ENCODE assay signal across 2 cellular contexts in the genomic region with DNA sequence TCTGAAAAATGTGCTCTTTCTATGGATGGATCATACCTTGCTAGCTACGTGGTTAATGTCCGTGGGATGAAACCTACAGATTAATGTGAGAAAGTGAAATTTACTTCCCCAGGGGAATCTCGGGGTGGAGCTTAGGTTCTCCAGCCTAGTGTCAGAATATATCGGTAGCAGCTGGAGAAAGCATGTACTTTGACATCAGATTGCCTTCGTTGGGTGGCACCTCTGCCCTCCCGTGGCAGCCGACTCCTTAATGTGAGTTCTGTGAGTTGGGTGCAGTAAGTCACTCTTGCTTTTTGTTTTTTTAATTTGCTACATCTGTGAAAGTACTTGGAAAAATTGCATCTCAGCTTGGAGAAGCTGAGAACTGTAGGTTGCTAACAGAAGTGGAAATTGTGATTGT.
TF ChIP-seq lines count a peak whose summit lies in the region.

No MANE protein-coding gene starts in this region.

TF ChIP-seq in liver, 16 proteins besides CTCF, POLR2A, EP300 and RAD21:
- TF ChIP-seq HNF4A (conservative IDR thresholded peaks at IDR 0.05) (peak in 1 of 2 donors; percentile 29), YY1 (IDR thresholded peaks at IDR 0.05) (no peak), EGR1 (IDR thresholded peaks at IDR 0.05; ENCODE audit: low read depth in 2 of 2) (no peak), SP1 (IDR thresholded peaks at IDR 0.05) (no peak)
- TF ChIP-seq, protein P1, sequence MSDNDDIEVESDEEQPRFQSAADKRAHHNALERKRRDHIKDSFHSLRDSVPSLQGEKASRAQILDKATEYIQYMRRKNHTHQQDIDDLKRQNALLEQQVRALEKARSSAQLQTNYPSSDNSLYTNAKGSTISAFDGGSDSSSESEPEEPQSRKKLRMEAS (IDR thresholded peaks at IDR 0.05): no peak
TF ChIP-seq in liver: peak in this region for 1.

TF ChIP-seq in HepG2, 621 proteins besides CTCF, POLR2A, EP300 and RAD21:
- no peak for TF ChIP-seq TCF7L2 (IDR thresholded peaks at IDR 0.05; ENCODE audit: low read depth, low read length)
- no peak for TF ChIP-seq TOE1 (CRISPR knock-in tag; IDR thresholded peaks at IDR 0.05)
- TF ChIP-seq ZNF446 (CRISPR knock-in tag; IDR thresholded peaks at IDR 0.05): no peak
- TF ChIP-seq, protein P2, sequence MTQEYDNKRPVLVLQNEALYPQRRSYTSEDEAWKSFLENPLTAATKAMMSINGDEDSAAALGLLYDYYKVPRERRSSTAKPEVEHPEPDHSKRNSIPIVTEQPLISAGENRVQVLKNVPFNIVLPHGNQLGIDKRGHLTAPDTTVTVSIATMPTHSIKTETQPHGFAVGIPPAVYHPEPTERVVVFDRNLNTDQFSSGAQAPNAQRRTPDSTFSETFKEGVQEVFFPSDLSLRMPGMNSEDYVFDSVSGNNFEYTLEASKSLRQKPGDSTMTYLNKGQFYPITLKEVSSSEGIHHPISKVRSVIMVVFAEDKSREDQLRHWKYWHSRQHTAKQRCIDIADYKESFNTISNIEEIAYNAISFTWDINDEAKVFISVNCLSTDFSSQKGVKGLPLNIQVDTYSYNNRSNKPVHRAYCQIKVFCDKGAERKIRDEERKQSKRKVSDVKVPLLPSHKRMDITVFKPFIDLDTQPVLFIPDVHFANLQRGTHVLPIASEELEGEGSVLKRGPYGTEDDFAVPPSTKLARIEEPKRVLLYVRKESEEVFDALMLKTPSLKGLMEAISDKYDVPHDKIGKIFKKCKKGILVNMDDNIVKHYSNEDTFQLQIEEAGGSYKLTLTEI (CRISPR knock-in tag; conservative IDR thresholded peaks at IDR 0.05): no peak
- no peak for TF ChIP-seq RBM39 (IDR thresholded peaks at IDR 0.05; ENCODE audit: low read depth, low read length, poor library complexity, severe bottlenecking)
- no peak for TF ChIP-seq TAF1 (CRISPR knock-in tag; IDR thresholded peaks at IDR 0.05)
- TF ChIP-seq, protein P3, sequence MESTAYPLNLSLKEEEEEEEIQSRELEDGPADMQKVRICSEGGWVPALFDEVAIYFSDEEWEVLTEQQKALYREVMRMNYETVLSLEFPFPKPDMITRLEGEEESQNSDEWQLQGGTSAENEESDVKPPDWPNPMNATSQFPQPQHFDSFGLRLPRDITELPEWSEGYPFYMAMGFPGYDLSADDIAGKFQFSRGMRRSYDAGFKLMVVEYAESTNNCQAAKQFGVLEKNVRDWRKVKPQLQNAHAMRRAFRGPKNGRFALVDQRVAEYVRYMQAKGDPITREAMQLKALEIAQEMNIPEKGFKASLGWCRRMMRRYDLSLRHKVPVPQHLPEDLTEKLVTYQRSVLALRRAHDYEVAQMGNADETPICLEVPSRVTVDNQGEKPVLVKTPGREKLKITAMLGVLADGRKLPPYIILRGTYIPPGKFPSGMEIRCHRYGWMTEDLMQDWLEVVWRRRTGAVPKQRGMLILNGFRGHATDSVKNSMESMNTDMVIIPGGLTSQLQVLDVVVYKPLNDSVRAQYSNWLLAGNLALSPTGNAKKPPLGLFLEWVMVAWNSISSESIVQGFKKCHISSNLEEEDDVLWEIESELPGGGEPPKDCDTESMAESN (CRISPR knock-in tag; conservative IDR thresholded peaks at IDR 0.05): no peak
- no peak for TF ChIP-seq KLF6 (CRISPR knock-in tag; IDR thresholded peaks at IDR 0.05)
- TF ChIP-seq SAP130 (CRISPR knock-in tag; IDR thresholded peaks at IDR 0.05; ENCODE audit: low read depth): no peak
